1 cellular context compared by ENCODE assay signal in genomic region chr14:95041477-95042020, GRCh38.
TF ChIP-seq lines count a peak whose summit lies in the region.

No MANE protein-coding gene starts in this region.

TF ChIP-seq in IMR-90, 13 proteins besides CTCF, POLR2A, EP300 and RAD21 (continued from another document):
- no peak for TF ChIP-seq ELK1 (IDR thresholded peaks at IDR 0.05; ENCODE audit: borderline replicate concordance, low read depth, low read length)
- TF ChIP-seq RFX5 (IDR thresholded peaks at IDR 0.05; ENCODE audit: low read depth, low read length), result no peak
- TF ChIP-seq RCOR1 (IDR thresholded peaks at IDR 0.05; ENCODE audit: insufficient replicate concordance, low read length), result no peak
- TF ChIP-seq CEBPB (IDR thresholded peaks at IDR 0.05; ENCODE audit: low read depth, low read length), result no peak
- TF ChIP-seq MAFK (IDR thresholded peaks at IDR 0.05; ENCODE audit: low read depth, low read length), result no peak
- TF ChIP-seq SMC3 (IDR thresholded peaks at IDR 0.05; ENCODE audit: low read depth, low read length), result no peak
